In the genomic region with DNA sequence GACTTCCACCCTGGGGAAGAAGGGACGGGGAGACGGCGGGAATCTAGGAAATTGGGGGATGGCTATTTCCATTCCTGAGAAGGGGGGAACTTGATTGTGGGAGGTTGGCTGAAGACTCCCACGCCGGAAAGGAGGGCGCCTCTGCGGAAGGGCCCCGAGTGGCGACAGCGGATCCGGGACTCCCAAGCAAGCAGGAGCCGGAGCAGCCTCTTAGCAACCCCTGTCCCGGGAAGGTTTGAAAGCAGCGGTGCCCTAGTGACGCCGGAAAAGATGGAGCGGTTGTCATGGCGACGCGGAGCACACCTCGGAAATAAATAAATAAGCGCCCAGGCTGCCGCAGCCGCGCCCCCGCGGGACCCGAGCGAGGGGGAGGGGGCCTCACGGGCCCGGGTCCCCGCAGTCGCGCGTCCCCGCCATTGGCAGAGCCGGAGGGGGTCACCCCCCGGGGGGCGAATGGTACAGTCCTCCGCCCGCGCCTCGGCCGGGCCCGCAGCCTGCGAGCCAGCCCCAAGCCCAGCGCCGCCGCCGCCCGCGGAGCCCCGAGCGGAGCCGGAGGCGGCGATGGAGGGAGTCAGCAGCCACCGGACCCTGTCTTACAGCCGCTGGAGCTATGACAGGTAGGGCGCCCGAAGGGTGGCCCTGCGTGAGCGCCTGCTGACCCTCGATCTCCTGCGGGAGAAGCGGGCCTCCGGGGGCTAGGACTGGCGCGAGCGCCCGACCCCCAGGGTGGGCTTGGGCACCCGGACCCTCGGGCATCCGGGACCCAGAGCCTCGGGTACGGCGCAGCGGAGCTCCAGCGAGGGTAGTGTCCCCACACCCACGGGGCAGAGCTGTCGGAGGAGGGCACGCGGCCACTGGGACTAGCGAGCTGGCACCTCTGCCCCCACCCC, we compare ENCODE assay signal across 8 cellular contexts. TPM values are rescaled to one million over a fixed set of nuclear protein-coding genes. Genes with fewer than 3 reads are reported as not detected.
DNase-seq lines count a peak whose midpoint lies in the region; ATAC-seq, FAIRE-seq and TF ChIP-seq lines count a peak whose summit lies in the region.

No MANE protein-coding gene starts in this region.

- POLR2A ChIA-PET in HEK293 (lab: Yijun Ruan, JAX), result interaction anchor here (1.9 kb wide), 1 partner anchor 32 kb away, joined by 5 read pairs; the partner anchor contains the start of gene EIF3F

- H3K27ac ChIP-seq in HEK293 (ENCODE audit: extremely low read depth, low read depth, low read length), result peak overlapping the region; percentile 48; the same call in 1 of the 2 replicates
- peak overlapping the region; percentile 35 for H3K27ac ChIP-seq in astrocyte (ENCODE audit: low read depth, low read length)
- no peak overlapping the region for H3K27ac ChIP-seq in upper lobe of right lung

- H3K27me3 ChIP-seq in astrocyte (ENCODE audit: insufficient read depth, low read length), result no peaks in the 10 kb centered on the region
- peaks cover 50% of the 10 kb centered on the region for H3K27me3 ChIP-seq in upper lobe of right lung

- no peak for FAIRE-seq in astrocyte (lab: Jason Lieb, UNC)

- intact Hi-C loops in upper lobe of right lung (cut with DNase I), result no loop called here

- H3K9ac ChIP-seq in astrocyte (ENCODE audit: low read length), result peak overlapping the region; percentile 76

- DNase-seq in AG20443 (ENCODE audit: low spot score) (peak; percentile 89), T-helper 22 cell (ENCODE audit: low read depth) (peak; percentile 70), astrocyte (ENCODE audit: low read depth) (peak; percentile 47), hepatic stellate cell (ENCODE audit: low spot score) (peak; percentile 87), progenitor cell of endocrine pancreas (ENCODE audit: low spot score, unreplicated experiment) (peak; percentile 53), upper lobe of right lung (peak; percentile 71)

- peaks cover 24% of the 10 kb centered on the region for H3K4me1 Mint-ChIP-seq in astrocyte (ENCODE audit: low read depth, unreplicated experiment)
- peaks cover 12% of the 10 kb centered on the region for H3K4me1 Mint-ChIP-seq in progenitor cell of endocrine pancreas (ENCODE audit: low read depth)

- H3K36me3 Mint-ChIP-seq in astrocyte (ENCODE audit: low read depth, unreplicated experiment) (peaks cover 2% of the 10 kb centered on the region), progenitor cell of endocrine pancreas (ENCODE audit: insufficient read depth) (no peaks in the 10 kb centered on the region)

- CTCF ChIA-PET in HEK293 (lab: Yijun Ruan, JAX), result interaction anchor here (0.8 to 4.7 kb wide), 6 partner anchors 13 to 80 kb away, joined by 3 to 51 read pairs (median 5); partner anchors contain the start of gene EIF3F

- H3K4me3 ChIP-seq in HEK293 (ENCODE audit: low read depth, low read length) (peak overlapping the region; percentile 61), astrocyte (ENCODE audit: insufficient read depth, low read depth, low read length) (peak overlapping the region; percentile 64), upper lobe of right lung (peak overlapping the region; percentile 55)

- no peaks in the 10 kb centered on the region for H3K9me3 Mint-ChIP-seq in astrocyte (ENCODE audit: unreplicated experiment)
- no peaks in the 10 kb centered on the region for H3K9me3 Mint-ChIP-seq in progenitor cell of endocrine pancreas (ENCODE audit: low read depth)

- TF ChIP-seq CTCF in HEK293 (tag by site-specific recombination; IDR thresholded peaks at IDR 0.05) (no peak), astrocyte (IDR thresholded peaks at IDR 0.05; ENCODE audit: insufficient read depth, low read depth, low read length) (no peak), progenitor cell of endocrine pancreas (IDR thresholded peaks at IDR 0.05; ENCODE audit: unreplicated experiment) (no peak), upper lobe of right lung (IDR thresholded peaks at IDR 0.05) (no peak)

- no peaks in the 10 kb centered on the region for H4K20me1 ChIP-seq in astrocyte (ENCODE audit: insufficient read depth, low read length)

- H3K4me1 ChIP-seq in HEK293 (ENCODE audit: control insufficient read depth, insufficient read depth, low read length) (no peaks in the 10 kb centered on the region), astrocyte (ENCODE audit: insufficient read depth, low read length) (peaks cover 16% of the 10 kb centered on the region), upper lobe of right lung (peaks cover 6% of the 10 kb centered on the region)

- H3K9me3 ChIP-seq in HEK293 (ENCODE audit: control insufficient read depth, insufficient read depth, low read depth, low read length), result no peaks in the 10 kb centered on the region
- no peaks in the 10 kb centered on the region for H3K9me3 ChIP-seq in astrocyte (ENCODE audit: insufficient read depth, low read depth, low read length)
- no peaks in the 10 kb centered on the region for H3K9me3 ChIP-seq in upper lobe of right lung

- peak overlapping the region; percentile 83 for H3K4me3 Mint-ChIP-seq in astrocyte (ENCODE audit: unreplicated experiment)
- peak overlapping the region; percentile 69 for H3K4me3 Mint-ChIP-seq in progenitor cell of endocrine pancreas (ENCODE audit: low read depth)

- H3K4me2 ChIP-seq in astrocyte (ENCODE audit: low read length), result peak overlapping the region; percentile 94

- H3K27ac Mint-ChIP-seq in astrocyte (ENCODE audit: unreplicated experiment) (no peak overlapping the region), progenitor cell of endocrine pancreas (no peak overlapping the region)

- H3K27me3 Mint-ChIP-seq in astrocyte (ENCODE audit: low read depth, unreplicated experiment), result peaks cover 37% of the 10 kb centered on the region
- H3K27me3 Mint-ChIP-seq in progenitor cell of endocrine pancreas, result peaks cover 63% of the 10 kb centered on the region

- H3K36me3 ChIP-seq in HEK293 (ENCODE audit: control insufficient read depth in 2 of 2, insufficient read depth in 1 of 2, low read length in 2 of 2) (no peaks in the 10 kb centered on the region), astrocyte (ENCODE audit: insufficient read depth, low read length) (no peaks in the 10 kb centered on the region), upper lobe of right lung (no peaks in the 10 kb centered on the region)

- peak; percentile 60 for ATAC-seq in upper lobe of right lung
- ATAC-seq in HG02852 (IDR thresholded peaks at IDR 0.05; ENCODE audit: unreplicated experiment), result no peak

- H2AFZ ChIP-seq in astrocyte (ENCODE audit: low read depth, low read length), result peak overlapping the region; percentile 85

- no peaks in the 10 kb centered on the region for H3K79me2 ChIP-seq in astrocyte (ENCODE audit: insufficient read depth, low read length)

TF ChIP-seq in HEK293, 187 proteins besides CTCF, POLR2A, EP300 and RAD21 (continues in another document):
- TF ChIP-seq ZNF398 (tag by site-specific recombination; IDR thresholded peaks at IDR 0.05), result peak; percentile 59; the same call in 1 of the 2 replicates
- TF ChIP-seq REPIN1 (tag by site-specific recombination; IDR thresholded peaks at IDR 0.05; ENCODE audit: low read depth), result no peak
- TF ChIP-seq ZBTB48 (tag by site-specific recombination; IDR thresholded peaks at IDR 0.05), result peak; percentile 61; the same call in 1 of the 2 replicates
- 0 out of 2 replicates have a peak, but pooled peaks have one; percentile 12 for TF ChIP-seq SP2 (tag by site-specific recombination; IDR thresholded peaks at IDR 0.05)
- peak; percentile 17; the same call in 1 of the 2 replicates for TF ChIP-seq PATZ1 (tag by site-specific recombination; IDR thresholded peaks at IDR 0.05)
- no peak for TF ChIP-seq ZNF768 (tag by site-specific recombination; IDR thresholded peaks at IDR 0.05)

RNA-seq across cellular contexts. Expression of gene EIF3F, which starts 31.9 kb away (rescaled TPM):
- total RNA-seq in astrocyte (243 and 260 TPM in 2 replicates), progenitor cell of endocrine pancreas (300 and 307 TPM in 2 replicates), upper lobe of right lung (200 TPM)

RNA-seq across cellular contexts. Expression of gene NLRP10, which starts 53.7 kb away (rescaled TPM):
- total RNA-seq in astrocyte (2.5 and 3.1 TPM in 2 replicates), progenitor cell of endocrine pancreas (not detected in 2 replicates), upper lobe of right lung (not detected)
